Comparison of ENCODE assay signal across 16 cellular contexts in genomic region chr20:45463113-45463512, GRCh38. TPM values are rescaled to one million over a fixed set of nuclear protein-coding genes. Genes with fewer than 3 reads are reported as not detected.
DNase-seq lines count a peak whose midpoint lies in the region; ATAC-seq, FAIRE-seq and TF ChIP-seq lines count a peak whose summit lies in the region.
"Had no signal": no experiment of that assay in that cellular context is flagged by ENCODE, and none has a peak within 500 bp of the region (broad histone marks: within the 10 kb centered on the region; RNA-seq: fewer than 3 reads in every experiment).

No MANE protein-coding gene starts in this region.

- H2AK5ac ChIP-seq in H9 (ENCODE audit: insufficient read length, low read length), result no peak overlapping the region

- H3K14ac ChIP-seq in H9 (ENCODE audit: insufficient read depth, low read length), result no peak overlapping the region; the same call in 1 of the 2 replicates

- peak; percentile 44 for FAIRE-seq in urothelium cell line (lab: Jason Lieb, UNC)
- FAIRE-seq: A204.1 had no signal

- DNase-seq in H9, result peak; percentile 50
- peak; percentile 72 for DNase-seq in endodermal cell
- no peak for DNase-seq in urothelium cell line (ENCODE audit: low spot score)
- no peak for DNase-seq in effector memory CD8-positive, alpha-beta T cell
- no peak for DNase-seq in stimulated activated CD4-positive, alpha-beta T cell treated with anti-CD3 and anti-CD28 coated beads, Interleukin-2, amount 100 ng/mL, for 24 hours
- no peak for DNase-seq in Karpas-422
- DNase-seq: CD8-positive, alpha-beta T cell; COR-L47; DND-41; GDM1; GM23248 had no signal

- H3K9me3 Mint-ChIP-seq in H9 (no peaks in the 10 kb centered on the region), endodermal cell (no peaks in the 10 kb centered on the region)
- H3K9me3 Mint-ChIP-seq in effector memory CD8-positive, alpha-beta T cell, result no peaks in the 10 kb centered on the region
- H3K9me3 Mint-ChIP-seq: CD8-positive, alpha-beta T cell had no signal

- H4K20me1 ChIP-seq in H9 (ENCODE audit: control insufficient read depth, insufficient read depth, insufficient read length) (no peaks in the 10 kb centered on the region), OCI-LY3 (ENCODE audit: insufficient read depth, low read length) (no peaks in the 10 kb centered on the region), Karpas-422 (ENCODE audit: insufficient read depth, low read depth, low read length) (no peaks in the 10 kb centered on the region)

- no peaks in the 10 kb centered on the region for H3K36me3 ChIP-seq in OCI-LY3 (replicated peaks; ENCODE audit: low read depth, low read length)
- no peaks in the 10 kb centered on the region for H3K36me3 ChIP-seq in endodermal cell (ENCODE audit: control insufficient read depth, insufficient read depth, low read length)
- no peaks in the 10 kb centered on the region for H3K36me3 ChIP-seq in Karpas-422 (ENCODE audit: insufficient read depth, low read length)
- H3K36me3 ChIP-seq: HAP-1 had no signal

- no peak overlapping the region for H4K5ac ChIP-seq in H9 (ENCODE audit: insufficient read length, low read depth, low read length)

- H2BK5ac ChIP-seq in H9 (ENCODE audit: insufficient read length, low read length), result no peak overlapping the region

- H2AFZ ChIP-seq in H9 (ENCODE audit: low read length), result no peak overlapping the region
- H2AFZ ChIP-seq in OCI-LY3 (ENCODE audit: low read depth, low read length), result no peak overlapping the region
- H2AFZ ChIP-seq in Karpas-422 (ENCODE audit: low read length), result no peak overlapping the region
- H2AFZ ChIP-seq: GM23248 had no signal

- no peak overlapping the region for H3K56ac ChIP-seq in H9 (ENCODE audit: insufficient read length, low read depth, low read length)

- no peaks in the 10 kb centered on the region for H3K27me3 ChIP-seq in H9 (ENCODE audit: insufficient read depth, low read length)
- peaks cover 93% of the 10 kb centered on the region for H3K27me3 ChIP-seq in OCI-LY3 (ENCODE audit: low read depth, low read length)
- peaks cover 52% of the 10 kb centered on the region for H3K27me3 ChIP-seq in endodermal cell (ENCODE audit: control insufficient read depth, insufficient read depth, low read length, poor library complexity, severe bottlenecking)
- H3K27me3 ChIP-seq in Karpas-422 (ENCODE audit: low read length), result peaks cover 2% of the 10 kb centered on the region; the same call in 1 of the 2 replicates

- WGBS in H9 (ENCODE audit: extremely low coverage, insufficient read length, low lambda C conversion rate), result no CpG with 5 or more reads among the region's 4 CpGs
- 87 to 100% methylated on average over 2 to 4 of the region's 4 CpGs for WGBS in endodermal cell (ENCODE audit: insufficient coverage in 1 of 2, insufficient read length in 1 of 2), 2 experiments

- H3K9me2 ChIP-seq in Karpas-422 (replicated peaks; ENCODE audit: insufficient read depth, low read length), result no peaks in the 10 kb centered on the region

- TF ChIP-seq CTCF in H9 (conservative IDR thresholded peaks at IDR 0.05) (peak; percentile 31; the same call in 1 of the 3 replicates), OCI-LY3 (IDR thresholded peaks at IDR 0.05; ENCODE audit: low read depth, low read length) (0 out of 2 replicates have a peak, but pooled peaks have one; percentile 3), endodermal cell (conservative IDR thresholded peaks at IDR 0.05) (peak; percentile 46)

- no peak overlapping the region for H2BK12ac ChIP-seq in H9 (ENCODE audit: insufficient read length, low read depth, low read length)

- H2BK15ac ChIP-seq in H9 (ENCODE audit: low read depth, low read length), result no peak overlapping the region

- H3K79me1 ChIP-seq in H9 (ENCODE audit: insufficient read depth, low read depth, low read length, poor library complexity, severe bottlenecking), result no peaks in the 10 kb centered on the region

- H4K8ac ChIP-seq in H9 (replicated peaks; ENCODE audit: insufficient read length, low read depth, low read length), result no peak overlapping the region

- H3K36me3 Mint-ChIP-seq in H9 (ENCODE audit: insufficient read depth in 1 of 3, low read depth in 3 of 3) (no peaks in the 10 kb centered on the region; a peak in 1 of 7 replicates), endodermal cell (ENCODE audit: low read depth) (no peaks in the 10 kb centered on the region)
- no peaks in the 10 kb centered on the region for H3K36me3 Mint-ChIP-seq in effector memory CD8-positive, alpha-beta T cell (ENCODE audit: insufficient read depth)
- H3K36me3 Mint-ChIP-seq: CD14-positive monocyte; CD8-positive, alpha-beta T cell had no signal

- H3K23ac ChIP-seq in H9 (ENCODE audit: insufficient read length, low read depth, low read length), result no peak overlapping the region

- H3K9ac ChIP-seq in H9 (ENCODE audit: extremely low read depth, insufficient read length, low read length) (no peak overlapping the region), OCI-LY3 (ENCODE audit: low read length) (no peak overlapping the region), endodermal cell (ENCODE audit: extremely low read depth, low read length, poor library complexity, severe bottlenecking) (no peak overlapping the region), Karpas-422 (ENCODE audit: low read length) (no peak overlapping the region)
- H3K9ac ChIP-seq: GM23248 had no signal

- H2BK120ac ChIP-seq in H9 (ENCODE audit: low read depth, low read length, poor library complexity, severe bottlenecking), result no peak overlapping the region

- H3K9me3 ChIP-seq in H9 (ENCODE audit: control insufficient read depth, low read depth, low read length) (no peaks in the 10 kb centered on the region), OCI-LY3 (ENCODE audit: insufficient read depth, low read length) (no peaks in the 10 kb centered on the region), endodermal cell (ENCODE audit: control insufficient read depth, low read length) (no peaks in the 10 kb centered on the region), Karpas-422 (ENCODE audit: low read length) (no peaks in the 10 kb centered on the region)
- H3K9me3 ChIP-seq: HAP-1 had no signal

- no peaks in the 10 kb centered on the region for H3K79me2 ChIP-seq in H9 (ENCODE audit: insufficient read depth, low read length)
- no peaks in the 10 kb centered on the region for H3K79me2 ChIP-seq in OCI-LY3 (ENCODE audit: low read length)
- no peaks in the 10 kb centered on the region for H3K79me2 ChIP-seq in Karpas-422 (ENCODE audit: low read length)

- no peak overlapping the region for H3T11ph ChIP-seq in H9 (ENCODE audit: low read length)

- no peak overlapping the region for H3K27ac ChIP-seq in H9 (ENCODE audit: insufficient read length, low read depth, low read length)
- H3K27ac ChIP-seq in OCI-LY3 (ENCODE audit: low read length), result no peak overlapping the region
- no peak overlapping the region for H3K27ac ChIP-seq in endodermal cell (ENCODE audit: low read depth, low read length)
- H3K27ac ChIP-seq in Karpas-422 (ENCODE audit: low read length), result no peak overlapping the region
- H3K27ac ChIP-seq: GM23248 had no signal

- no peak overlapping the region for H3K4me2 ChIP-seq in H9 (ENCODE audit: insufficient read depth, insufficient read length, low read length)
- H3K4me2 ChIP-seq in OCI-LY3 (ENCODE audit: low read length), result peak overlapping the region; percentile 14; the same call in 1 of the 2 replicates
- H3K4me2 ChIP-seq in Karpas-422 (ENCODE audit: low read depth, low read length, poor library complexity, severe bottlenecking), result no peak overlapping the region

- H3K4me1 ChIP-seq in H9 (ENCODE audit: insufficient read depth, low read length) (no peaks in the 10 kb centered on the region), OCI-LY3 (ENCODE audit: low read length) (peaks cover 20% of the 10 kb centered on the region), endodermal cell (ENCODE audit: control insufficient read depth, insufficient read depth, low read length) (peaks cover 9% of the 10 kb centered on the region), Karpas-422 (ENCODE audit: low read length) (no peaks in the 10 kb centered on the region)
- H3K4me1 ChIP-seq: HAP-1 had no signal

- H3K4me3 Mint-ChIP-seq in H9 (no peak overlapping the region), endodermal cell (no peak overlapping the region)
- H3K4me3 Mint-ChIP-seq in effector memory CD8-positive, alpha-beta T cell, result no peak overlapping the region
- H3K4me3 Mint-ChIP-seq: CD14-positive monocyte; CD8-positive, alpha-beta T cell had no signal

- no peak overlapping the region for H3K27ac Mint-ChIP-seq in H9
- H3K27ac Mint-ChIP-seq in endodermal cell, result no peak overlapping the region
- no peak overlapping the region for H3K27ac Mint-ChIP-seq in effector memory CD8-positive, alpha-beta T cell
- H3K27ac Mint-ChIP-seq: CD14-positive monocyte; CD8-positive, alpha-beta T cell had no signal

- ATAC-seq in effector memory CD8-positive, alpha-beta T cell (replicated peaks), result no peak
- ATAC-seq: CD8-positive, alpha-beta T cell had no signal

- H3K4ac ChIP-seq in H9 (ENCODE audit: low read depth, low read length), result no peak overlapping the region

- H2BK20ac ChIP-seq in H9 (ENCODE audit: low read depth, low read length, poor library complexity, severe bottlenecking), result no peak overlapping the region

- H3K18ac ChIP-seq in H9 (ENCODE audit: insufficient read length, low read depth, low read length), result no peak overlapping the region

- H3K4me3 ChIP-seq in OCI-LY3 (ENCODE audit: low read length), result no peak overlapping the region
- H3K4me3 ChIP-seq in endodermal cell (ENCODE audit: low read length), result peak overlapping the region; percentile 8
- H3K4me3 ChIP-seq in Karpas-422 (ENCODE audit: low read length), result no peak overlapping the region
- H3K4me3 ChIP-seq: GM23248, HAP-1 had no signal

- no peaks in the 10 kb centered on the region for H3K23me2 ChIP-seq in H9 (ENCODE audit: insufficient read length, low read depth, low read length, poor library complexity, severe bottlenecking)

- H4K91ac ChIP-seq in H9 (ENCODE audit: insufficient read length, low read depth, low read length), result no peak overlapping the region

- H3K4me1 Mint-ChIP-seq in H9 (peaks cover 9 to 14% of the 10 kb centered on the region in 2 experiments), endodermal cell (peaks cover 15% of the 10 kb centered on the region)
- no peaks in the 10 kb centered on the region for H3K4me1 Mint-ChIP-seq in effector memory CD8-positive, alpha-beta T cell (ENCODE audit: low read depth in 2 of 2)

- H3K27me3 Mint-ChIP-seq in H9 (ENCODE audit: low read depth), result peaks cover 1% of the 10 kb centered on the region; the same call in 1 of the 2 replicates
- peaks cover 17% of the 10 kb centered on the region for H3K27me3 Mint-ChIP-seq in endodermal cell (ENCODE audit: insufficient read depth)
- H3K27me3 Mint-ChIP-seq in effector memory CD8-positive, alpha-beta T cell, result peaks cover 2 to 5% of the 10 kb centered on the region in 2 donors

RNA-seq across cellular contexts. Expression of gene WFDC2, which starts 6.4 kb away (rescaled TPM):
- 57.1 and 59.6 TPM in 2 replicates for total RNA-seq in H9 (2021)
- 100 to 1,000 TPM; 304 to 580 TPM for total RNA-seq in endodermal cell
- polyA plus RNA-seq in endodermal cell (2013, experiment 1 of 2), result 59.9 TPM
- 51.6 TPM for polyA plus RNA-seq in endodermal cell (2013, experiment 2 of 2)
- total RNA-seq in Karpas-422 (2014; rRNA removed; shearing (Covaris generic); ENCODE audit: low replicate concordance), result not detected in 2 replicates
- total RNA-seq: CD8-positive, alpha-beta T cell; GM23248 had no signal
- polyA plus RNA-seq: BJ, CD14-positive monocyte, GM23248 had no signal

RNA-seq across cellular contexts. Expression of gene PIGT, which starts 47.2 kb away (rescaled TPM):
- total RNA-seq in H9 (2021) (73.9 and 78.9 TPM in 2 replicates), endodermal cell (10 to 100 TPM; 83.3 to 90.1 TPM)
- 77.8 TPM for polyA plus RNA-seq in endodermal cell (2013, experiment 1 of 2)
- 69.9 TPM for polyA plus RNA-seq in endodermal cell (2013, experiment 2 of 2)
- 53.4 and 80.1 TPM in 2 replicates for total RNA-seq in Karpas-422 (2014; rRNA removed; shearing (Covaris generic); ENCODE audit: low replicate concordance)

RNA-seq across cellular contexts. Expression of gene SPINT3, which starts 52.3 kb away (rescaled TPM):
- total RNA-seq in H9 (2021), result not detected in 2 replicates
- not detected for total RNA-seq in endodermal cell
- polyA plus RNA-seq in endodermal cell (2013, experiment 1 of 2), result not detected
- polyA plus RNA-seq in endodermal cell (2013, experiment 2 of 2), result not detected
- total RNA-seq in Karpas-422 (2014; rRNA removed; shearing (Covaris generic); ENCODE audit: low replicate concordance), result not detected in 2 replicates
- total RNA-seq: CD8-positive, alpha-beta T cell; GM23248 had no signal
- polyA plus RNA-seq: BJ, CD14-positive monocyte, GM23248 had no signal

RNA-seq across cellular contexts. Expression of gene DBNDD2, which starts 55.0 kb away (rescaled TPM):
- 39.1 and 39.3 TPM in 2 replicates for total RNA-seq in H9 (2021)
- total RNA-seq in endodermal cell, result 10 to 100 TPM; 63.2 to 69.1 TPM
- polyA plus RNA-seq in endodermal cell (2013, experiment 1 of 2), result 39.0 TPM
- 41.4 TPM for polyA plus RNA-seq in endodermal cell (2013, experiment 2 of 2)
- total RNA-seq in Karpas-422 (2014; rRNA removed; shearing (Covaris generic); ENCODE audit: low replicate concordance), result 0.22 TPM in 1 of 2 replicates, not detected in the other

Comparison
In these comparisons a context has a peak if more than half of its experiments do, and no peak if none do; other contexts are left out.
1. DNase-seq: peak in H9 (single experiment) and endodermal cell (single experiment); none in urothelium cell line (single experiment), effector memory CD8-positive, alpha-beta T cell (0 of 3), stimulated activated CD4-positive, alpha-beta T cell treated with anti-CD3 and anti-CD28 coated beads, Interleukin-2, amount 100 ng/mL, for 24 hours (0 of 2) and Karpas-422 (single experiment).
2. RNA of gene WFDC2, which starts 6.4 kb away (total RNA-seq): 304 to 580 TPM in endodermal cell and 57.1 to 59.6 TPM in H9; not detected in Karpas-422; every median in the first group is over 10 times any median in the second.
3. Peak in every context shown above with its lines, with median percentiles within 50 percentile points of each other: CTCF ChIP-seq.